20 cellular contexts compared by ENCODE assay signal in genomic region chr20:53933232-53933846, GRCh38.
A peak's percentile ranks its signal among the peaks of the same experiment; 100 is the strongest.
DNase-seq lines count a peak whose midpoint lies in the region; ATAC-seq and TF ChIP-seq lines count a peak whose summit lies in the region.
"Had no signal": no experiment of that assay in that cellular context is flagged by ENCODE, and none has a peak within 500 bp of the region (broad histone marks: within the 10 kb centered on the region; RNA-seq: fewer than 3 reads in every experiment).

No MANE protein-coding gene starts in this region.

- no peaks in the 10 kb centered on the region for H3K9me3 ChIP-seq in smooth muscle cell (replicated peaks; ENCODE audit: low read depth)
- H3K9me3 ChIP-seq: gastroesophageal sphincter, thyroid gland had no signal

- no peak overlapping the region for H3K9ac ChIP-seq in smooth muscle cell (ENCODE audit: low read depth)

- H3K27me3 Mint-ChIP-seq in activated CD4-positive, alpha-beta T cell treated with anti-CD3 and anti-CD28 coated beads, Interleukin-2, amount 10 ng/mL, durations not matched to agents 7 days and 5 days: no peaks in the 10 kb centered on the region
- peaks cover 1% of the 10 kb centered on the region for H3K27me3 Mint-ChIP-seq in endothelial cell (ENCODE audit: unreplicated experiment)

- TF ChIP-seq CTCF in endothelial cell (IDR thresholded peaks at IDR 0.05; ENCODE audit: unreplicated experiment): no peak
- no peak for TF ChIP-seq CTCF in smooth muscle cell (IDR thresholded peaks at IDR 0.05; ENCODE audit: borderline replicate concordance, insufficient read depth, poor library complexity, severe bottlenecking)

- no peak for ATAC-seq in GM19452 (IDR thresholded peaks at IDR 0.05; ENCODE audit: unreplicated experiment)
- ATAC-seq in HG03571 (IDR thresholded peaks at IDR 0.05; ENCODE audit: unreplicated experiment): no peak
- ATAC-seq: gastroesophageal sphincter had no signal

- 92% methylated on average over 2 of the region's 2 CpGs for WGBS in smooth muscle cell (ENCODE audit: low lambda C conversion rate)

- no peak overlapping the region for H2AFZ ChIP-seq in smooth muscle cell (ENCODE audit: low read depth)

- H3K36me3 ChIP-seq in smooth muscle cell (ENCODE audit: low read depth): no peaks in the 10 kb centered on the region
- H3K36me3 ChIP-seq: gastroesophageal sphincter, thyroid gland had no signal

- H3K4me1 Mint-ChIP-seq in activated CD4-positive, alpha-beta T cell treated with anti-CD3 and anti-CD28 coated beads, Interleukin-2, amount 10 ng/mL, durations not matched to agents 7 days and 5 days: peaks cover 45% of the 10 kb centered on the region
- H3K4me1 Mint-ChIP-seq in endothelial cell (ENCODE audit: unreplicated experiment): peaks cover 37% of the 10 kb centered on the region

- H3K27ac Mint-ChIP-seq in activated CD4-positive, alpha-beta T cell treated with anti-CD3 and anti-CD28 coated beads, Interleukin-2, amount 10 ng/mL, durations not matched to agents 7 days and 5 days: peak overlapping the region; percentile 7
- H3K27ac Mint-ChIP-seq in endothelial cell (ENCODE audit: unreplicated experiment): peak overlapping the region; percentile 49

- no peaks in the 10 kb centered on the region for H4K20me1 ChIP-seq in smooth muscle cell (ENCODE audit: low read depth)

- CTCF ChIA-PET in activated CD4-positive, alpha-beta T cell treated with anti-CD3 and anti-CD28 coated beads, Interleukin-2, amount 10 ng/mL, durations not matched to agents 7 days and 5 days (lab: Charles Lee): interaction anchor here (1.0 to 1.2 kb wide), 4 partner anchors 9 to 554 kb away, joined by 3 to 6 read pairs (median 4); no protein-coding TSS in a partner anchor

- peaks cover 20% of the 10 kb centered on the region for H3F3A ChIP-seq in smooth muscle cell (ENCODE audit: low read depth)

- peaks cover 2% of the 10 kb centered on the region for H3K36me3 Mint-ChIP-seq in activated CD4-positive, alpha-beta T cell treated with anti-CD3 and anti-CD28 coated beads, Interleukin-2, amount 10 ng/mL, durations not matched to agents 7 days and 5 days (ENCODE audit: low read depth)
- no peaks in the 10 kb centered on the region for H3K36me3 Mint-ChIP-seq in endothelial cell (ENCODE audit: low read depth, unreplicated experiment)
- H3K36me3 Mint-ChIP-seq: brain had no signal

- DNase-seq in activated CD4-positive, alpha-beta T cell treated with anti-CD3 and anti-CD28 coated beads, Interleukin-2, amount 10 ng/mL, durations not matched to agents 7 days and 5 days: no peak
- DNase-seq in activated CD4-positive, alpha-beta T cell treated with anti-CD3 and anti-CD28 coated beads for 4 hours: no peak
- DNase-seq in NAMALWA (ENCODE audit: low spot score) (peak; percentile 17), endothelial cell (ENCODE audit: low spot score) (no peak), smooth muscle cell (lab: John Stamatoyannopoulos, UW; ENCODE audit: unreplicated experiment) (no peak), activated gamma-delta T cell (lab: John Stamatoyannopoulos, UW) (no peak)
- DNase-seq: 8988T; activated CD4-positive, alpha-beta T cell treated with anti-CD3 and anti-CD28 coated beads, Interleukin-2, amount 50 U/mL, for 48 hours; activated naive CD4-positive, alpha-beta T cell treated with anti-CD3 and anti-CD28 coated beads, Interleukin-2, amount 50 U/mL, for 16 hours; activated T-cell treated with anti-CD3 and anti-CD28 coated beads, Interleukin-2, amount 50 U/mL, for 1 hour; cortex of kidney; DMS79; NCI-H187 treated with DMSO at 0.1 percent for 48 hours; NCI-H226; thyroid gland had no signal

- H3K27ac ChIP-seq in smooth muscle cell (ENCODE audit: low read depth): peak overlapping the region; percentile 81
- H3K27ac ChIP-seq: RWPE1 had no signal

- H3K27me3 ChIP-seq in smooth muscle cell (ENCODE audit: low read depth): no peaks in the 10 kb centered on the region
- H3K27me3 ChIP-seq: gastroesophageal sphincter, thyroid gland had no signal

- H3K79me2 ChIP-seq in smooth muscle cell (ENCODE audit: low read depth): no peaks in the 10 kb centered on the region

- H3K9me3 Mint-ChIP-seq in activated CD4-positive, alpha-beta T cell treated with anti-CD3 and anti-CD28 coated beads, Interleukin-2, amount 10 ng/mL, durations not matched to agents 7 days and 5 days: peaks cover 3% of the 10 kb centered on the region
- H3K9me3 Mint-ChIP-seq in endothelial cell (ENCODE audit: unreplicated experiment): no peaks in the 10 kb centered on the region

- no peak overlapping the region for H3K4me3 Mint-ChIP-seq in activated CD4-positive, alpha-beta T cell treated with anti-CD3 and anti-CD28 coated beads, Interleukin-2, amount 10 ng/mL, durations not matched to agents 7 days and 5 days
- H3K4me3 Mint-ChIP-seq in endothelial cell (ENCODE audit: unreplicated experiment): no peak overlapping the region
- H3K4me3 Mint-ChIP-seq: brain had no signal

- H3K4me3 ChIP-seq in smooth muscle cell: no peak overlapping the region
- H3K4me3 ChIP-seq: gastroesophageal sphincter, thyroid gland had no signal

- POLR2A ChIA-PET in activated CD4-positive, alpha-beta T cell treated with anti-CD3 and anti-CD28 coated beads, Interleukin-2, amount 10 ng/mL, durations not matched to agents 7 days and 5 days (lab: Charles Lee): no interaction called here

- peak overlapping the region; percentile 30 for H3K4me2 ChIP-seq in smooth muscle cell

- peaks cover 16% of the 10 kb centered on the region for H3K4me1 ChIP-seq in smooth muscle cell (ENCODE audit: low read depth)
